In genomic region chr1:27972141-27972540, GRCh38 we compare ENCODE assay signal across 1 cellular context.
TF ChIP-seq lines count a peak whose summit lies in the region.

No MANE protein-coding gene starts in this region.

TF ChIP-seq in GM23338, 12 proteins besides CTCF, POLR2A, EP300 and RAD21 (continued from another document):
- TF ChIP-seq ZNF462 (CRISPR knock-in tag; IDR thresholded peaks at IDR 0.05): no peak
- no peak for TF ChIP-seq ZNF331 (CRISPR knock-in tag; IDR thresholded peaks at IDR 0.05; ENCODE audit: low read depth)
- TF ChIP-seq ZNF114 (CRISPR knock-in tag; IDR thresholded peaks at IDR 0.05): no peak
- TF ChIP-seq EZH2 (IDR thresholded peaks at IDR 0.05; ENCODE audit: low read depth, unreplicated experiment): no peak
- TF ChIP-seq NANOG (IDR thresholded peaks at IDR 0.05; ENCODE audit: borderline replicate concordance): no peak
- no peak for TF ChIP-seq CREB1 (CRISPR knock-in tag; IDR thresholded peaks at IDR 0.05; ENCODE audit: low read depth)
- no peak for TF ChIP-seq JUNB (IDR thresholded peaks at IDR 0.05; ENCODE audit: unreplicated experiment)
